In genomic region chr9:6330958-6331634, GRCh38 we compare ENCODE assay signal across 26 cellular contexts. TPM values are rescaled to one million over a fixed set of nuclear protein-coding genes. Genes with fewer than 3 reads are reported as not detected.
"Had no signal": no experiment of that assay in that cellular context is flagged by ENCODE, and none has a peak within 500 bp of the region (broad histone marks: within the 10 kb centered on the region; RNA-seq: fewer than 3 reads in every experiment).

No MANE protein-coding gene starts in this region.

- H3K4me1 Mint-ChIP-seq: activated CD4-positive, alpha-beta T cell treated with anti-CD3 and anti-CD28 coated beads for 36 hours; activated naive CD4-positive, alpha-beta T cell treated with anti-CD3 and anti-CD28 coated beads, Interleukin-2, amount 50 U/mL, for 24 hours; brain; central memory CD8-positive, alpha-beta T cell; T-helper 17 cell had no signal

- H3K36me3 ChIP-seq: SJSA1 had no signal

- H3K27ac ChIP-seq: SJSA1, VCaP had no signal

- ATAC-seq: activated CD4-positive, alpha-beta T cell treated with anti-CD3 and anti-CD28 coated beads for 36 hours; activated CD8-positive, alpha-beta T cell treated with anti-CD3 and anti-CD28 coated beads for 36 hours; PC-3; T-helper 17 cell had no signal

- FAIRE-seq: RCC 7860, TTC549 had no signal

- H3K27ac Mint-ChIP-seq: activated CD4-positive, alpha-beta T cell treated with anti-CD3 and anti-CD28 coated beads for 36 hours; activated CD8-positive, alpha-beta T cell treated with anti-CD3 and anti-CD28 coated beads for 36 hours; activated naive CD4-positive, alpha-beta T cell treated with anti-CD3 and anti-CD28 coated beads, Interleukin-2, amount 50 U/mL, for 24 hours; activated T-helper 1 cell treated with anti-CD3 and anti-CD28 coated beads, Interleukin-12 subunit alpha, Interleukin-12 subunit beta, Interleukin-2, Interleukin-4 antibody, amounts not matched to agents 30 ng/mL and 10 ng/mL and 1 ng/mL, durations not matched to agents 14 hours and 24 hours and 36 hours; brain; T-helper 17 cell had no signal

- H3K4me3 Mint-ChIP-seq: activated CD4-positive, alpha-beta T cell treated with anti-CD3 and anti-CD28 coated beads for 36 hours; activated CD8-positive, alpha-beta T cell treated with anti-CD3 and anti-CD28 coated beads for 36 hours; activated naive CD4-positive, alpha-beta T cell treated with anti-CD3 and anti-CD28 coated beads, Interleukin-2, amount 50 U/mL, for 24 hours; activated T-helper 1 cell treated with anti-CD3 and anti-CD28 coated beads, Interleukin-12 subunit alpha, Interleukin-12 subunit beta, Interleukin-2, Interleukin-4 antibody, amounts not matched to agents 30 ng/mL and 10 ng/mL and 1 ng/mL, durations not matched to agents 14 hours and 24 hours and 36 hours; brain; central memory CD8-positive, alpha-beta T cell; T-helper 17 cell had no signal

- H3K9me3 ChIP-seq: SJSA1 had no signal

- H3K4me1 ChIP-seq: SJSA1 had no signal

- H3K27me3 ChIP-seq: SJSA1 had no signal

- H3K4me3 ChIP-seq: SJSA1 had no signal

- H3K36me3 Mint-ChIP-seq: brain had no signal

- DNase-seq: activated CD4-positive, alpha-beta T cell treated with anti-CD3 and anti-CD28 coated beads for 36 hours; activated CD4-positive, alpha-beta T cell treated with anti-CD3 and anti-CD28 coated beads, Interleukin-2, amount 50 U/mL, for 1 hour; activated CD8-positive, alpha-beta memory T cell treated with anti-CD3 and anti-CD28 coated beads, Interleukin-2, amount 50 U/mL, for 4 hours; activated CD8-positive, alpha-beta T cell treated with anti-CD3 and anti-CD28 coated beads for 36 hours; activated effector memory CD4-positive, alpha-beta T cell treated with Interleukin-2 at 50 U/mL for 16 hours; activated naive CD4-positive, alpha-beta T cell; aorta; Kasumi-1; NCI-H1105 treated with DMSO at 0.1 percent for 48 hours; NCI-H1436 treated with DMSO at 0.1 percent for 48 hours; NCI-H187; NCI-H2081; NCI-H446; NCI-H524; PC-3; SHP77; T-helper 17 cell; T1000 had no signal

RNA-seq across cellular contexts. Expression of gene TPD52L3, which starts 2.9 kb away (rescaled TPM):
- total RNA-seq: activated CD4-positive, alpha-beta T cell treated with anti-CD3 and anti-CD28 coated beads for 36 hours; activated CD8-positive, alpha-beta T cell treated with anti-CD3 and anti-CD28 coated beads for 36 hours; activated T-helper 1 cell treated with anti-CD3 and anti-CD28 coated beads, Interleukin-12 subunit alpha, Interleukin-12 subunit beta, Interleukin-2, Interleukin-4 antibody, amounts not matched to agents 30 ng/mL and 10 ng/mL and 1 ng/mL, durations not matched to agents 14 hours and 24 hours and 36 hours; aorta; PC-3; SJSA1; T-helper 17 cell had no signal
- polyA plus RNA-seq: aorta had no signal
